ENCODE assay signal across 20 cellular contexts in the genomic region with DNA sequence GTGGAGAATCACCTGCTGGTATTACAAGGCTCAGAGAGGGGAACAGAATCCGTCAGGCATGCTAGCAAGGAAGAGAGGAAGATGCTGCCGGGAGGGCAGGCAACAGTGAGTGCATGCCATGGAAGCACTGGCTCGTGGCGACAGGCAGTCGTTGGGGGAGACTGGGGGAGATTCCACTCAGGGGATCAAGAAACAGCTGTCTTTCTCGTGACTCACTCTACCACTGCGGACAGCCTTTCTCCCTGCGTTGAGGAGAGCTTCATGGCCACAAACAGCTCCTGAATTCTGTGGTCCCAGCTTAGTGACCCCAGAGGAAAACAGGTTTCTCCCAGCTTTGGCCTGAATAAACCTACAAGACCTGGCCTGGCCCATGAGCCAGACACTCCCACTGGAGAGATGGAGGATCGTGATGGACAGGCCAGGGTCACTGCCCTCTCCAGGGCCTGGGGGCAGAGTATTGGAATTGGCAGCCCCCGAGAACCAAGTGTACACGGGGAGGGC. TPM values are rescaled to one million over a fixed set of nuclear protein-coding genes. Genes with fewer than 3 reads are reported as not detected.
DNase-seq lines count a peak whose midpoint lies in the region; ATAC-seq, FAIRE-seq and TF ChIP-seq lines count a peak whose summit lies in the region.
"Had no signal": no experiment of that assay in that cellular context is flagged by ENCODE, and none has a peak within 500 bp of the region (broad histone marks: within the 10 kb centered on the region; RNA-seq: fewer than 3 reads in every experiment).

No MANE protein-coding gene starts in this region.

- no peak overlapping the region for H2BK120ac ChIP-seq in mesenchymal stem cell (ENCODE audit: low read depth, low read length)

- no peak overlapping the region for H2AFZ ChIP-seq in mesenchymal stem cell (ENCODE audit: low read depth, low read length)
- H2AFZ ChIP-seq: parathyroid adenoma had no signal

- H3K27me3 ChIP-seq in mesenchymal stem cell (ENCODE audit: control insufficient read depth in 1 of 2, insufficient read depth in 1 of 2, low read length in 2 of 2) = no peaks in the 10 kb centered on the region
- H3K27me3 ChIP-seq: dorsolateral prefrontal cortex, vagina had no signal

- H3K36me3 Mint-ChIP-seq in stimulated activated naive CD8-positive, alpha-beta T cell treated with anti-CD3 and anti-CD28 coated beads, Interleukin-15, Interleukin-2, amounts not matched to agents 100 ng/mL and 50 ng/mL, for 24 hours (ENCODE audit: low read depth) = peaks cover 69% of the 10 kb centered on the region
- H3K36me3 Mint-ChIP-seq in chondrocyte (ENCODE audit: low read depth) (peaks cover 54% of the 10 kb centered on the region), WTC11 (peaks cover 66% of the 10 kb centered on the region)

- peak overlapping the region; percentile 98 for H2AK5ac ChIP-seq in mesenchymal stem cell (ENCODE audit: low read length, severe bottlenecking)

- H3K18ac ChIP-seq in mesenchymal stem cell (ENCODE audit: low read depth in 1 of 2, low read length in 2 of 2) = no peak overlapping the region

- peak overlapping the region; percentile 97 for H3K27ac ChIP-seq in mesenchymal stem cell (ENCODE audit: low read length, poor library complexity, severe bottlenecking)
- H3K27ac ChIP-seq: KMS-11, parathyroid adenoma, vagina had no signal

- ATAC-seq in stimulated activated naive CD8-positive, alpha-beta T cell treated with anti-CD3 and anti-CD28 coated beads, Interleukin-15, Interleukin-2, amounts not matched to agents 100 U/mL and 50 U/mL, for 24 hours = no peak
- no peak for ATAC-seq in WTC11
- ATAC-seq: left colon had no signal

- no peak overlapping the region for H3K4me3 ChIP-seq in mesenchymal stem cell (ENCODE audit: insufficient read depth in 1 of 2, low read depth in 1 of 2, low read length in 2 of 2)
- H3K4me3 ChIP-seq: dorsolateral prefrontal cortex, vagina had no signal

- H3K23ac ChIP-seq in mesenchymal stem cell (ENCODE audit: low read length in 2 of 2) = no peak overlapping the region

- no peak for FAIRE-seq in frontal cortex (lab: Jason Lieb, UNC)
- FAIRE-seq: small intestine had no signal

- no peak for DNase-seq in stimulated activated naive CD8-positive, alpha-beta T cell treated with anti-CD3 and anti-CD28 coated beads, Interleukin-15, Interleukin-2, amounts not matched to agents 100 U/mL and 50 U/mL, for 24 hours
- DNase-seq in chondrocyte (ENCODE audit: low spot score) = no peak
- DNase-seq in mesenchymal stem cell = no peak
- DNase-seq in NCI-H2227 (lab: John Stamatoyannopoulos, UW; ENCODE audit: unreplicated experiment) = no peak
- no peak for DNase-seq in G401 (ENCODE audit: low spot score)
- no peak for DNase-seq in WTC11 (ENCODE audit: low spot score)
- no peak for DNase-seq in frontal cortex (ENCODE audit: low spot score in 2 of 2)
- DNase-seq: activated effector memory CD4-positive, alpha-beta T cell treated with Interleukin-2 at 50 U/mL for 16 hours; CD8-positive, alpha-beta memory T cell; dorsolateral prefrontal cortex; GOT3; hippocampal formation; left colon; NCI-H1105 treated with DMSO at 0.1 percent for 48 hours; small intestine had no signal

- H3K4me2 ChIP-seq in mesenchymal stem cell (ENCODE audit: low read length, poor library complexity, severe bottlenecking) = no peak overlapping the region
- H3K4me2 ChIP-seq: KMS-11 had no signal

- H3K4me1 ChIP-seq in mesenchymal stem cell (ENCODE audit: control insufficient read depth, insufficient read depth, low read depth, low read length) = peaks cover 35% of the 10 kb centered on the region
- H3K4me1 ChIP-seq: parathyroid adenoma had no signal

- 93% methylated on average over 11 of the region's 11 CpGs for WGBS in mesenchymal stem cell

- no peaks in the 10 kb centered on the region for H3K9me3 ChIP-seq in mesenchymal stem cell (ENCODE audit: control insufficient read depth, low read length)
- H3K9me3 ChIP-seq: vagina had no signal

- peaks cover 29% of the 10 kb centered on the region for H3K79me1 ChIP-seq in mesenchymal stem cell (replicated peaks; ENCODE audit: low read length, poor library complexity, severe bottlenecking)

- H3K4ac ChIP-seq in mesenchymal stem cell (ENCODE audit: low read depth in 1 of 2, low read length in 2 of 2) = no peak overlapping the region

- POLR2A ChIA-PET in WTC11 (lab: Charles Lee) = no interaction called here

- CTCF ChIA-PET in WTC11 (lab: Charles Lee) = interaction anchor here (1.0 to 14.0 kb wide), 6 partner anchors 9 to 111 kb away, joined by 3 to 850 read pairs (median 4); a partner anchor contains a TSS

- H3K27me3 Mint-ChIP-seq in stimulated activated naive CD8-positive, alpha-beta T cell treated with anti-CD3 and anti-CD28 coated beads, Interleukin-15, Interleukin-2, amounts not matched to agents 100 ng/mL and 50 ng/mL, for 24 hours = no peaks in the 10 kb centered on the region
- H3K27me3 Mint-ChIP-seq in chondrocyte (ENCODE audit: low read depth) = no peaks in the 10 kb centered on the region
- no peaks in the 10 kb centered on the region for H3K27me3 Mint-ChIP-seq in WTC11 (ENCODE audit: low read depth)
- H3K27me3 Mint-ChIP-seq: CD8-positive, alpha-beta memory T cell had no signal

- no peak overlapping the region for H4K8ac ChIP-seq in mesenchymal stem cell (ENCODE audit: low read length)

- H2BK12ac ChIP-seq in mesenchymal stem cell (ENCODE audit: low read length in 2 of 2) = no peak overlapping the region

- no peak overlapping the region for H4K91ac ChIP-seq in mesenchymal stem cell (ENCODE audit: low read length)

- H2BK5ac ChIP-seq in mesenchymal stem cell (ENCODE audit: low read depth, low read length, poor library complexity, severe bottlenecking) = peak overlapping the region; percentile 82

- peak overlapping the region; percentile 1 for H3K27ac Mint-ChIP-seq in stimulated activated naive CD8-positive, alpha-beta T cell treated with anti-CD3 and anti-CD28 coated beads, Interleukin-15, Interleukin-2, amounts not matched to agents 100 ng/mL and 50 ng/mL, for 24 hours
- H3K27ac Mint-ChIP-seq in chondrocyte (ENCODE audit: unreplicated experiment) (peak overlapping the region; percentile 41), WTC11 (no peak overlapping the region)

- peaks cover 28% of the 10 kb centered on the region for H3K4me1 Mint-ChIP-seq in stimulated activated naive CD8-positive, alpha-beta T cell treated with anti-CD3 and anti-CD28 coated beads, Interleukin-15, Interleukin-2, amounts not matched to agents 100 ng/mL and 50 ng/mL, for 24 hours (ENCODE audit: low read depth)
- H3K4me1 Mint-ChIP-seq in chondrocyte (ENCODE audit: low read depth) = peaks cover 17% of the 10 kb centered on the region
- H3K4me1 Mint-ChIP-seq in WTC11 = 0 out of 2 replicates have a peak, but pooled peaks cover 4% of the 10 kb centered on the region
- H3K4me1 Mint-ChIP-seq: brain had no signal

- peak overlapping the region; percentile 42 for H3K9ac ChIP-seq in mesenchymal stem cell (ENCODE audit: low read length)
- H3K9ac ChIP-seq: KMS-11, parathyroid adenoma had no signal

- no peak overlapping the region for H3K14ac ChIP-seq in mesenchymal stem cell (ENCODE audit: low read length in 2 of 2)

- in situ Hi-C loops in G401 (cut with HindIII; ENCODE audit: low sequenced_read_pairs) = no loop called here

- H3K4me3 Mint-ChIP-seq in stimulated activated naive CD8-positive, alpha-beta T cell treated with anti-CD3 and anti-CD28 coated beads, Interleukin-15, Interleukin-2, amounts not matched to agents 100 ng/mL and 50 ng/mL, for 24 hours = no peak overlapping the region
- no peak overlapping the region for H3K4me3 Mint-ChIP-seq in chondrocyte (ENCODE audit: unreplicated experiment)
- H3K4me3 Mint-ChIP-seq in WTC11 = no peak overlapping the region
- H3K4me3 Mint-ChIP-seq: brain; CD8-positive, alpha-beta memory T cell had no signal

- TF ChIP-seq CTCF in chondrocyte (IDR thresholded peaks at IDR 0.05) = no peak
- TF ChIP-seq CTCF in WTC11 (IDR thresholded peaks at IDR 0.05) = no peak

- H2BK15ac ChIP-seq in mesenchymal stem cell (ENCODE audit: low read depth, poor library complexity, severe bottlenecking) = no peak overlapping the region

- H3K9me3 Mint-ChIP-seq in stimulated activated naive CD8-positive, alpha-beta T cell treated with anti-CD3 and anti-CD28 coated beads, Interleukin-15, Interleukin-2, amounts not matched to agents 100 ng/mL and 50 ng/mL, for 24 hours = no peaks in the 10 kb centered on the region
- no peaks in the 10 kb centered on the region for H3K9me3 Mint-ChIP-seq in chondrocyte (ENCODE audit: low read depth)
- no peaks in the 10 kb centered on the region for H3K9me3 Mint-ChIP-seq in WTC11
- H3K9me3 Mint-ChIP-seq: CD8-positive, alpha-beta memory T cell had no signal

- H3K36me3 ChIP-seq in mesenchymal stem cell (ENCODE audit: control insufficient read depth in 1 of 2, insufficient read depth in 2 of 2, low read depth in 1 of 2, low read length in 2 of 2) = peaks cover 51 to 93% of the 10 kb centered on the region in 2 experiments

TF ChIP-seq in WTC11, 78 proteins besides CTCF, POLR2A, EP300 and RAD21:
- no peak for TF ChIP-seq PRRX2 (CRISPR knock-in tag; IDR thresholded peaks at IDR 0.05)

RNA-seq across cellular contexts. Expression of a gene that starts 37.4 kb away (rescaled TPM):
- total RNA-seq in chondrocyte (228 to 277 TPM (median 269 TPM) in 3 replicates), WTC11 (2021) (93.3 to 103 TPM (median 101 TPM) in 3 replicates), frontal cortex (26.1 TPM)
- 291 TPM for polyA plus RNA-seq in mesenchymal stem cell (2013, experiment 1 of 2)
- 287 TPM for polyA plus RNA-seq in mesenchymal stem cell (2013, experiment 2 of 2)
- total RNA-seq in G401 (2014; rRNA removed; shearing (Covaris generic)) = 124 and 138 TPM in 2 replicates

RNA-seq across cellular contexts. Expression of a gene that starts 53.5 kb away (rescaled TPM):
- total RNA-seq in chondrocyte (7.7 to 73.7 TPM (median 9.0 TPM) in 3 replicates), WTC11 (2021) (88.8 to 158 TPM (median 149 TPM) in 3 replicates), frontal cortex (46.1 TPM)
- polyA plus RNA-seq in mesenchymal stem cell (2013, experiment 1 of 2) = 260 TPM
- polyA plus RNA-seq in mesenchymal stem cell (2013, experiment 2 of 2) = 254 TPM
- total RNA-seq in G401 (2014; rRNA removed; shearing (Covaris generic)) = 1,330 and 1,439 TPM in 2 replicates
